1 cellular context compared by ENCODE assay signal in genomic region chr12:65194949-65195348, GRCh38.
TF ChIP-seq lines count a peak whose summit lies in the region.

No MANE protein-coding gene starts in this region.

TF ChIP-seq in GM12878, 131 proteins besides CTCF, POLR2A, EP300 and RAD21:
- TF ChIP-seq ELK1 (IDR thresholded peaks at IDR 0.05; ENCODE audit: low read depth, low read length) (no peak), RUNX3 (IDR thresholded peaks at IDR 0.05; ENCODE audit: low read length) (peak; percentile 63)
